Comparison of ENCODE assay signal across 1 cellular context in the genomic region with DNA sequence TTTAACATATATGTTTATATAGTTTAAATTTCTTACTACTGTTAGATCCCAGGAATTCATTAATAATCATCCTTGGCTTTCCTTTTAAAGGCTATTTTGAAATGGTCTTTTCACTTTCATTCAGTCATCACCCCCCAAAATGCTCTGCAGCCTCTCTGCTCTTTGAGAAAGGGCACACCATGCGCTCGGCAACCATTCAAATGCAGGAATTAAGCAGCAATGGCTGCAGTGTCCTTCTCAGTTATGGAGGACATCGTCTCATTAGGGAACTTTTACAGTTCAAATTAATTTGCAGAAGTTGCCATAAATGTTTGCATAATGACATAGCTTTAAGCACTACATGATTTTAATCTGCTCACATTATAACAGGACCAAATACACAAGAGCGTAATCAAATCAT.
A peak's percentile ranks its signal among the peaks of the same experiment; 100 is the strongest.
TF ChIP-seq lines count a peak whose summit lies in the region.

No MANE protein-coding gene starts in this region.

TF ChIP-seq in HepG2, 621 proteins besides CTCF, POLR2A, EP300 and RAD21:
- no peak for TF ChIP-seq MAF1 (CRISPR knock-in tag; IDR thresholded peaks at IDR 0.05; ENCODE audit: borderline replicate concordance)
- no peak for TF ChIP-seq ZNF569 (CRISPR knock-in tag; IDR thresholded peaks at IDR 0.05; ENCODE audit: borderline replicate concordance)
- TF ChIP-seq, protein P1, sequence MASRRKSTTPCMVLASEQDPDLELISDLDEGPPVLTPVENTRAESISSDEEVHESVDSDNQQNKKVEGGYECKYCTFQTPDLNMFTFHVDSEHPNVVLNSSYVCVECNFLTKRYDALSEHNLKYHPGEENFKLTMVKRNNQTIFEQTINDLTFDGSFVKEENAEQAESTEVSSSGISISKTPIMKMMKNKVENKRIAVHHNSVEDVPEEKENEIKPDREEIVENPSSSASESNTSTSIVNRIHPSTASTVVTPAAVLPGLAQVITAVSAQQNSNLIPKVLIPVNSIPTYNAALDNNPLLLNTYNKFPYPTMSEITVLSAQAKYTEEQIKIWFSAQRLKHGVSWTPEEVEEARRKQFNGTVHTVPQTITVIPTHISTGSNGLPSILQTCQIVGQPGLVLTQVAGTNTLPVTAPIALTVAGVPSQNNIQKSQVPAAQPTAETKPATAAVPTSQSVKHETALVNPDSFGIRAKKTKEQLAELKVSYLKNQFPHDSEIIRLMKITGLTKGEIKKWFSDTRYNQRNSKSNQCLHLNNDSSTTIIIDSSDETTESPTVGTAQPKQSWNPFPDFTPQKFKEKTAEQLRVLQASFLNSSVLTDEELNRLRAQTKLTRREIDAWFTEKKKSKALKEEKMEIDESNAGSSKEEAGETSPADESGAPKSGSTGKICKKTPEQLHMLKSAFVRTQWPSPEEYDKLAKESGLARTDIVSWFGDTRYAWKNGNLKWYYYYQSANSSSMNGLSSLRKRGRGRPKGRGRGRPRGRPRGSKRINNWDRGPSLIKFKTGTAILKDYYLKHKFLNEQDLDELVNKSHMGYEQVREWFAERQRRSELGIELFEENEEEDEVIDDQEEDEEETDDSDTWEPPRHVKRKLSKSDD (CRISPR knock-in tag; IDR thresholded peaks at IDR 0.05; ENCODE audit: low read depth), result no peak
- TF ChIP-seq NAIF1 (CRISPR knock-in tag; IDR thresholded peaks at IDR 0.05; ENCODE audit: borderline replicate concordance), result no peak
- TF ChIP-seq SNRNP70 (IDR thresholded peaks at IDR 0.05; ENCODE audit: low read depth, low read length), result no peak
- TF ChIP-seq HOXA7 (CRISPR knock-in tag; IDR thresholded peaks at IDR 0.05), result no peak
- TF ChIP-seq ZC3H13 (CRISPR knock-in tag; IDR thresholded peaks at IDR 0.05), result peak; percentile 24; the same call in 1 of the 2 replicates
- no peak for TF ChIP-seq SAP130 (CRISPR knock-in tag; IDR thresholded peaks at IDR 0.05; ENCODE audit: low read depth)
- TF ChIP-seq ZNF546 (CRISPR knock-in tag; conservative IDR thresholded peaks at IDR 0.05), result no peak
- no peak for TF ChIP-seq ZNF614 (CRISPR knock-in tag; IDR thresholded peaks at IDR 0.05; ENCODE audit: borderline replicate concordance)
- TF ChIP-seq, protein P2, sequence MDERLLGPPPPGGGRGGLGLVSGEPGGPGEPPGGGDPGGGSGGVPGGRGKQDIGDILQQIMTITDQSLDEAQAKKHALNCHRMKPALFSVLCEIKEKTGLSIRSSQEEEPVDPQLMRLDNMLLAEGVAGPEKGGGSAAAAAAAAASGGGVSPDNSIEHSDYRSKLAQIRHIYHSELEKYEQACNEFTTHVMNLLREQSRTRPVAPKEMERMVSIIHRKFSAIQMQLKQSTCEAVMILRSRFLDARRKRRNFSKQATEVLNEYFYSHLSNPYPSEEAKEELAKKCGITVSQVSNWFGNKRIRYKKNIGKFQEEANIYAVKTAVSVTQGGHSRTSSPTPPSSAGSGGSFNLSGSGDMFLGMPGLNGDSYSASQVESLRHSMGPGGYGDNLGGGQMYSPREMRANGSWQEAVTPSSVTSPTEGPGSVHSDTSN (CRISPR knock-in tag; IDR thresholded peaks at IDR 0.05), result no peak
- TF ChIP-seq ZNF572 (CRISPR knock-in tag; IDR thresholded peaks at IDR 0.05), result no peak
- no peak for TF ChIP-seq ZNF510 (CRISPR knock-in tag; IDR thresholded peaks at IDR 0.05; ENCODE audit: low read depth)
- 0 out of 2 replicates have a peak, but pooled peaks have one; percentile 31 for TF ChIP-seq SNAI1 (CRISPR knock-in tag; IDR thresholded peaks at IDR 0.05; ENCODE audit: borderline replicate concordance)
- TF ChIP-seq BORCS8-MEF2B (CRISPR knock-in tag; IDR thresholded peaks at IDR 0.05), result no peak
- no peak for TF ChIP-seq MTF2 (CRISPR knock-in tag; IDR thresholded peaks at IDR 0.05; ENCODE audit: borderline replicate concordance)
TF ChIP-seq in HepG2: peak in this region for 2.
